In genomic region chr17:4941027-4941610, GRCh38 we compare ENCODE assay signal across 8 cellular contexts. TPM values are rescaled to one million over a fixed set of nuclear protein-coding genes. Genes with fewer than 3 reads are reported as not detected.
DNase-seq lines count a peak whose midpoint lies in the region; ATAC-seq, FAIRE-seq and TF ChIP-seq lines count a peak whose summit lies in the region.

No MANE protein-coding gene starts in this region.

- WGBS in hepatocyte (ENCODE audit: low lambda C conversion rate, missing lambda C conversion rate), result 39% methylated on average over 9 of the region's 9 CpGs
- WGBS in small intestine, 3 donors, result 8 to 19% (median 8%) methylated on average over 9 of the region's 9 CpGs

- no peaks in the 10 kb centered on the region for H3K9me3 ChIP-seq in HAP-1
- no peaks in the 10 kb centered on the region for H3K9me3 ChIP-seq in hepatocyte (ENCODE audit: low read depth)
- H3K9me3 ChIP-seq in small intestine (ENCODE audit: control insufficient read depth, low read depth), result no peaks in the 10 kb centered on the region

- H3K4me1 Mint-ChIP-seq in activated CD8-positive, alpha-beta T cell treated with anti-CD3 and anti-CD28 coated beads for 36 hours (ENCODE audit: low read depth), result peaks cover 63% of the 10 kb centered on the region

- CTCF ChIA-PET in activated CD8-positive, alpha-beta T cell treated with anti-CD3 and anti-CD28 coated beads for 36 hours (lab: Charles Lee), result interaction anchor here (0.8 to 3.1 kb wide), 6 partner anchors 26 to 40 kb away, joined by 3 to 24 read pairs (median 5); partner anchors contain the start of genes CHRNE and SPAG7

- H3K27me3 Mint-ChIP-seq in activated CD8-positive, alpha-beta T cell treated with anti-CD3 and anti-CD28 coated beads for 36 hours, result no peaks in the 10 kb centered on the region

- DNase-seq in HAP-1 (ENCODE audit: low spot score in 2 of 2), result no peak
- no peak for DNase-seq in activated CD8-positive, alpha-beta T cell treated with anti-CD3 and anti-CD28 coated beads for 36 hours
- no peak for DNase-seq in hepatocyte (ENCODE audit: low spot score)
- no peak for DNase-seq in small intestine
- no peak for DNase-seq in SKM-1 (lab: John Stamatoyannopoulos, UW; ENCODE audit: unreplicated experiment)
- DNase-seq in D341Med (ENCODE audit: low spot score), result no peak
- no peak for DNase-seq in glomerular visceral epithelial cell (ENCODE audit: extremely low spot score)
- DNase-seq in COLO668 (lab: John Stamatoyannopoulos, UW; ENCODE audit: unreplicated experiment), result no peak

- intact Hi-C loops in activated CD8-positive, alpha-beta T cell treated with anti-CD3 and anti-CD28 coated beads for 36 hours (cut with micrococcal nuclease), result no loop called here

- peak overlapping the region; percentile 98 for H3K27ac Mint-ChIP-seq in activated CD8-positive, alpha-beta T cell treated with anti-CD3 and anti-CD28 coated beads for 36 hours

- H3K4me3 ChIP-seq in HAP-1 (peak overlapping the region; percentile 70), hepatocyte (peak overlapping the region; percentile 72), small intestine (ENCODE audit: low read depth in 1 of 2, low read length in 2 of 2) (peak overlapping the region; percentile 62)

- H3K27me3 ChIP-seq in HAP-1 (ENCODE audit: low read depth) (no peaks in the 10 kb centered on the region), hepatocyte (no peaks in the 10 kb centered on the region), small intestine (ENCODE audit: control insufficient read depth in 2 of 2, insufficient read depth in 2 of 2, low read length in 2 of 2) (no peaks in the 10 kb centered on the region)

- H3K79me2 ChIP-seq in hepatocyte, result peaks cover 66% of the 10 kb centered on the region

- H3K9me2 ChIP-seq in hepatocyte (replicated peaks; ENCODE audit: insufficient read depth), result no peaks in the 10 kb centered on the region

- no peak for TF ChIP-seq CTCF in activated CD8-positive, alpha-beta T cell treated with anti-CD3 and anti-CD28 coated beads for 36 hours (IDR thresholded peaks at IDR 0.05)
- no peak for TF ChIP-seq CTCF in hepatocyte (IDR thresholded peaks at IDR 0.05; ENCODE audit: poor library complexity)

- peaks cover 14% of the 10 kb centered on the region for H3K4me1 ChIP-seq in HAP-1
- peaks cover 35% of the 10 kb centered on the region for H3K4me1 ChIP-seq in hepatocyte (ENCODE audit: insufficient read depth)
- peaks cover 7 to 15% of the 10 kb centered on the region in 2 donors for H3K4me1 ChIP-seq in small intestine (ENCODE audit: control insufficient read depth in 2 of 2, insufficient read depth in 1 of 2, low read depth in 1 of 2, low read length in 1 of 2)

- no peak overlapping the region for H2AFZ ChIP-seq in hepatocyte

- peaks cover 83% of the 10 kb centered on the region for H3K36me3 Mint-ChIP-seq in activated CD8-positive, alpha-beta T cell treated with anti-CD3 and anti-CD28 coated beads for 36 hours (ENCODE audit: low read depth)

- POLR2A ChIA-PET in activated CD8-positive, alpha-beta T cell treated with anti-CD3 and anti-CD28 coated beads for 36 hours (lab: Charles Lee), result interaction anchor here (0.8 to 20.8 kb wide), 16 partner anchors 7 to 237 kb away, joined by 3 to 627 read pairs (median 10); partner anchors contain the start of genes ARRB2, C17orf107, CAMTA2 and CHRNE

- H3K4me2 ChIP-seq in hepatocyte, result peak overlapping the region; percentile 91

- peak overlapping the region; percentile 95 for H3K27ac ChIP-seq in hepatocyte
- peak overlapping the region; percentile 93 to 96 for H3K27ac ChIP-seq in small intestine (ENCODE audit: low read depth in 1 of 2, low read length in 1 of 2)

- FAIRE-seq in small intestine (lab: Jason Lieb, UNC), result no peak

- H3K4me3 Mint-ChIP-seq in activated CD8-positive, alpha-beta T cell treated with anti-CD3 and anti-CD28 coated beads for 36 hours, result peak overlapping the region; percentile 97

- peaks cover 14% of the 10 kb centered on the region for H4K20me1 ChIP-seq in hepatocyte (ENCODE audit: insufficient read depth, poor library complexity, severe bottlenecking)

- peaks cover 68% of the 10 kb centered on the region for H3K36me3 ChIP-seq in HAP-1 (replicated peaks)
- H3K36me3 ChIP-seq in hepatocyte (replicated peaks; ENCODE audit: insufficient read depth, low read depth), result no peaks in the 10 kb centered on the region
- peaks cover 2 to 24% of the 10 kb centered on the region in 2 donors for H3K36me3 ChIP-seq in small intestine (ENCODE audit: control insufficient read depth in 2 of 2, insufficient read depth in 2 of 2, low read length in 2 of 2)

- no peak for ATAC-seq in activated CD8-positive, alpha-beta T cell treated with anti-CD3 and anti-CD28 coated beads for 36 hours

- H3K9me3 Mint-ChIP-seq in activated CD8-positive, alpha-beta T cell treated with anti-CD3 and anti-CD28 coated beads for 36 hours, result no peaks in the 10 kb centered on the region

- in situ Hi-C loops in HAP-1 (cut with MboI; ENCODE audit: low sequenced_read_pairs), result no loop called here

RNA-seq across cellular contexts. Expression of gene RNF167, which starts 1.1 kb away (rescaled TPM):
- 100 to 1,000 TPM; 144 to 152 TPM for total RNA-seq in activated CD8-positive, alpha-beta T cell treated with anti-CD3 and anti-CD28 coated beads for 36 hours
- 59.2 and 65.1 TPM in 2 replicates for total RNA-seq in hepatocyte
- polyA plus RNA-seq in hepatocyte (66.5 and 75.3 TPM in 2 replicates), small intestine (100 to 1,000 TPM; 108 to 132 (median 126) TPM)

RNA-seq across cellular contexts. Expression of gene SLC25A11, which starts 1.3 kb away (rescaled TPM):
- total RNA-seq in activated CD8-positive, alpha-beta T cell treated with anti-CD3 and anti-CD28 coated beads for 36 hours, result 10 to 100 TPM; 80.8 to 87.0 TPM
- total RNA-seq in hepatocyte, result 42.9 and 59.5 TPM in 2 replicates
- polyA plus RNA-seq in hepatocyte, result 78.7 and 84.8 TPM in 2 replicates
- polyA plus RNA-seq in small intestine, result 10 to 100 TPM; 55.1 to 79.2 (median 66.4) TPM

RNA-seq across cellular contexts. Expression of gene PFN1, which starts 7.2 kb away (rescaled TPM):
- 1,000 to 10,000 TPM; 1,726 to 1,759 TPM for total RNA-seq in activated CD8-positive, alpha-beta T cell treated with anti-CD3 and anti-CD28 coated beads for 36 hours
- 244 and 280 TPM in 2 replicates for total RNA-seq in hepatocyte
- 706 and 713 TPM in 2 replicates for polyA plus RNA-seq in hepatocyte
- 1,000 to 10,000 TPM in 1 of 3 donors, 100 to 1,000 TPM in 2; 848 to 1,180 (median 968) TPM for polyA plus RNA-seq in small intestine

RNA-seq across cellular contexts. Expression of gene GP1BA, which starts 9.0 kb away (rescaled TPM):
- not detected for total RNA-seq in activated CD8-positive, alpha-beta T cell treated with anti-CD3 and anti-CD28 coated beads for 36 hours
- total RNA-seq in hepatocyte, result not detected in 2 replicates
- polyA plus RNA-seq in hepatocyte (0.06 TPM in 1 of 2 replicates, not detected in the other), small intestine (under 1 TPM in 1 of 3 donors, not detected in 2; 0.06 TPM)

RNA-seq across cellular contexts. Expression of gene ENO3, which starts 9.8 kb away (rescaled TPM):
- 10 to 100 TPM; 31.3 to 34.0 TPM for total RNA-seq in activated CD8-positive, alpha-beta T cell treated with anti-CD3 and anti-CD28 coated beads for 36 hours
- 16.3 and 18.7 TPM in 2 replicates for total RNA-seq in hepatocyte
- polyA plus RNA-seq in hepatocyte (30.2 and 40.4 TPM in 2 replicates), small intestine (10 to 100 TPM; 10.7 to 98.0 (median 25.9) TPM)
